In the genomic region with DNA sequence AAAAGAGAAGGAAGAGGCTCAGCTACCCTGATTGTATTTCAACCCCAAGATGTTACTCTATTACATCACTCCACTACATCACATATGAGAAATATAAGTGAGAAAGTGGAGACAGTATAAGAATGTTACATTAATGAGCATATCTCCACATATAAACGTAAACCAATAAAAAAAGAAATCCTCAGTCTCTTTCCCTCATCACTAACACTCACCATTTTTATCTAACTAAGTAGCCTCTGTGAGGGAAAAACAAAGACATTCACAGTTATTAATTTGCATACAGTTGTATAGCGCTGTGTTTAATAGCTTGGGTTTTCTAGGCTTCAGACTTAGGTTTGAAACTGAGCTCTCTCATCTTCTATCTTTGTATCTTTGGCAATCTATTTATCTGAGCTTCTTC, we compare ENCODE assay signal across 19 cellular contexts.
DNase-seq lines count a peak whose midpoint lies in the region; ATAC-seq and TF ChIP-seq lines count a peak whose summit lies in the region.
"Had no signal": no experiment of that assay in that cellular context is flagged by ENCODE, and none has a peak within 500 bp of the region (broad histone marks: within the 10 kb centered on the region; RNA-seq: fewer than 3 reads in every experiment).

No MANE protein-coding gene starts in this region.

- no peak overlapping the region for H3K4me2 ChIP-seq in smooth muscle cell
- H3K4me2 ChIP-seq: A549 had no signal

- DNase-seq in SKM-1 treated with dmso at 0.1 percent for 144 hours (lab: John Stamatoyannopoulos, UW; ENCODE audit: unreplicated experiment) (peak; percentile 2), SKM-1 (lab: John Stamatoyannopoulos, UW; ENCODE audit: unreplicated experiment) (no peak), inferior parietal cortex (ENCODE audit: extremely low spot score) (peak; percentile 22), smooth muscle cell (lab: John Stamatoyannopoulos, UW; ENCODE audit: unreplicated experiment) (no peak), ureter (ENCODE audit: low spot score) (no peak), aorta (no peak)
- DNase-seq: AML-193; CD4-positive, alpha-beta T cell; DMS153; DMS79; GDM1; GOT3; H7; HFFc6 had no signal

- H3K27ac ChIP-seq in smooth muscle cell (ENCODE audit: low read depth) (no peak overlapping the region), aorta (ENCODE audit: low read depth in 1 of 2, low read length in 2 of 2) (no peak overlapping the region)
- H3K27ac ChIP-seq: 22Rv1, A549, C4-2B had no signal

- no peaks in the 10 kb centered on the region for H3K4me1 ChIP-seq in smooth muscle cell (ENCODE audit: low read depth)
- H3K4me1 ChIP-seq in aorta (ENCODE audit: control insufficient read depth in 1 of 2, insufficient read depth in 2 of 2, low read length in 2 of 2) = no peaks in the 10 kb centered on the region
- H3K4me1 ChIP-seq: A549 had no signal

- intact Hi-C loops in aorta (cut with DNase I) = no loop called here

- peak overlapping the region; percentile 39 for H2AFZ ChIP-seq in smooth muscle cell (ENCODE audit: low read depth)

- no peaks in the 10 kb centered on the region for H3F3A ChIP-seq in smooth muscle cell (ENCODE audit: low read depth)

- H3K9me3 ChIP-seq in smooth muscle cell (replicated peaks; ENCODE audit: low read depth) (no peaks in the 10 kb centered on the region), aorta (ENCODE audit: control insufficient read depth, low read length) (peaks cover 2% of the 10 kb centered on the region)

- ATAC-seq in HG03342 (IDR thresholded peaks at IDR 0.05; ENCODE audit: unreplicated experiment) (no peak), aorta (ENCODE audit: low FRiP score) (no peak)
- ATAC-seq: A549, HCT116 had no signal

- no peak for TF ChIP-seq CTCF in smooth muscle cell (IDR thresholded peaks at IDR 0.05; ENCODE audit: borderline replicate concordance, insufficient read depth, poor library complexity, severe bottlenecking)

- no peak overlapping the region for H3K4me3 ChIP-seq in smooth muscle cell
- no peak overlapping the region for H3K4me3 ChIP-seq in aorta (ENCODE audit: low read length in 2 of 2)
- H3K4me3 ChIP-seq: A549 had no signal

- no peaks in the 10 kb centered on the region for H4K20me1 ChIP-seq in smooth muscle cell (ENCODE audit: low read depth)

- no peak overlapping the region for H3K9ac ChIP-seq in smooth muscle cell (ENCODE audit: low read depth)

- H3K79me2 ChIP-seq in smooth muscle cell (ENCODE audit: low read depth) = no peaks in the 10 kb centered on the region

- H3K36me3 ChIP-seq in smooth muscle cell (ENCODE audit: low read depth) (no peaks in the 10 kb centered on the region), aorta (ENCODE audit: control insufficient read depth in 1 of 2, insufficient read depth in 2 of 2, low read length in 1 of 2) (no peaks in the 10 kb centered on the region)

- 88% methylated on average over 2 of the region's 2 CpGs for WGBS in smooth muscle cell (ENCODE audit: low lambda C conversion rate)
- 82 to 88% methylated on average over 2 of the region's 2 CpGs for WGBS in aorta, 2 donors

- no peaks in the 10 kb centered on the region for H3K27me3 ChIP-seq in smooth muscle cell (ENCODE audit: low read depth)
- H3K27me3 ChIP-seq in aorta (ENCODE audit: control insufficient read depth in 1 of 2, insufficient read depth in 2 of 2, low read length in 1 of 2) = no peaks in the 10 kb centered on the region

Comparison
In these comparisons a context has a peak if more than half of its experiments do, and no peak if none do; other contexts are left out.
1. DNase-seq: peak in SKM-1 treated with dmso at 0.1 percent for 144 hours (single experiment) and inferior parietal cortex (single experiment); none in SKM-1 (single experiment), smooth muscle cell (single experiment), ureter (single experiment) and aorta (0 of 2).